Comparison of ENCODE assay signal across 1 cellular context in genomic region chr2:101766871-101767739, GRCh38.
TF ChIP-seq lines count a peak whose summit lies in the region.

No MANE protein-coding gene starts in this region.

TF ChIP-seq in HepG2, 621 proteins besides CTCF, POLR2A, EP300 and RAD21 (continued from another document and continues in another):
- TF ChIP-seq CSRNP1 (CRISPR knock-in tag; IDR thresholded peaks at IDR 0.05) (0 out of 2 replicates have a peak, but pooled peaks have one; percentile 41), ZSCAN31 (CRISPR knock-in tag; IDR thresholded peaks at IDR 0.05; ENCODE audit: low read depth) (0 out of 2 replicates have a peak, but pooled peaks have one; percentile 26), NONO (IDR thresholded peaks at IDR 0.05) (no peak), NONO (CRISPR knock-in tag; conservative IDR thresholded peaks at IDR 0.05) (no peak; the same call in 1 of the 2 replicates), SMAD3 (CRISPR knock-in tag; IDR thresholded peaks at IDR 0.05) (peak; percentile 70; the same call in 1 of the 2 replicates), DBP (CRISPR knock-in tag; IDR thresholded peaks at IDR 0.05; ENCODE audit: not compliant biosample characterization) (no peak), TSC22D2 (CRISPR knock-in tag; IDR thresholded peaks at IDR 0.05; ENCODE audit: borderline replicate concordance) (0 out of 2 replicates have a peak, but pooled peaks have one; percentile 57), ZNF431 (CRISPR knock-in tag; IDR thresholded peaks at IDR 0.05; ENCODE audit: borderline replicate concordance, low read depth) (no peak), CREB3 (CRISPR knock-in tag; IDR thresholded peaks at IDR 0.05) (0 out of 2 replicates have a peak, but pooled peaks have one; percentile 51), IKZF5 (CRISPR knock-in tag; IDR thresholded peaks at IDR 0.05) (peak; percentile 31; the same call in 1 of the 2 replicates), ZNF205 (CRISPR knock-in tag; IDR thresholded peaks at IDR 0.05) (no peak), ZNF530 (CRISPR knock-in tag; IDR thresholded peaks at IDR 0.05; ENCODE audit: low read depth) (no peak), NFE2L1 (CRISPR knock-in tag; IDR thresholded peaks at IDR 0.05; ENCODE audit: borderline replicate concordance) (no peak), NBN (conservative IDR thresholded peaks at IDR 0.05) (no peak), ZNF75D (CRISPR knock-in tag; IDR thresholded peaks at IDR 0.05; ENCODE audit: borderline replicate concordance) (no peak), CCAR2 (optimal IDR thresholded peaks at IDR 0.05; ENCODE audit: low read depth, low read length) (no peak), JDP2 (CRISPR knock-in tag; IDR thresholded peaks at IDR 0.05; ENCODE audit: borderline replicate concordance) (no peak), MIER3 (CRISPR knock-in tag; IDR thresholded peaks at IDR 0.05; ENCODE audit: borderline replicate concordance) (peak; percentile 59; the same call in 1 of the 2 replicates), NCOA5 (CRISPR knock-in tag; IDR thresholded peaks at IDR 0.05) (no peak), GATAD1 (CRISPR knock-in tag; IDR thresholded peaks at IDR 0.05) (no peak), TEF (CRISPR knock-in tag; IDR thresholded peaks at IDR 0.05) (no peak), BCL6 (CRISPR knock-in tag; IDR thresholded peaks at IDR 0.05) (peak; percentile 69), PRDM10 (CRISPR knock-in tag; IDR thresholded peaks at IDR 0.05; ENCODE audit: low read depth) (peak; percentile 50; the same call in 1 of the 2 replicates), NFATC3 (CRISPR knock-in tag; IDR thresholded peaks at IDR 0.05) (0 out of 2 replicates have a peak, but pooled peaks have one; percentile 31), MLXIP (CRISPR knock-in tag; IDR thresholded peaks at IDR 0.05; ENCODE audit: borderline replicate concordance) (no peak), MXI1 (IDR thresholded peaks at IDR 0.05; ENCODE audit: borderline replicate concordance, low read depth, low read length) (peak; percentile 44; the same call in 1 of the 3 replicates), ZNF263 (CRISPR knock-in tag; IDR thresholded peaks at IDR 0.05) (no peak), HNF1A (IDR thresholded peaks at IDR 0.05; ENCODE audit: low read depth) (peak; percentile 65; the same call in 1 of the 2 replicates), HNF1A (CRISPR knock-in tag; IDR thresholded peaks at IDR 0.05; ENCODE audit: borderline replicate concordance) (no peak), PBX3 (CRISPR knock-in tag; IDR thresholded peaks at IDR 0.05; ENCODE audit: borderline replicate concordance) (no peak), ZNF3 (CRISPR knock-in tag; IDR thresholded peaks at IDR 0.05) (no peak), MAFG (CRISPR knock-in tag; IDR thresholded peaks at IDR 0.05) (no peak), ZFY (CRISPR knock-in tag; IDR thresholded peaks at IDR 0.05) (peak; percentile 31; the same call in 1 of the 2 replicates), SAP130 (CRISPR knock-in tag; IDR thresholded peaks at IDR 0.05; ENCODE audit: low read depth) (peak; percentile 89), PHF5A (CRISPR knock-in tag; IDR thresholded peaks at IDR 0.05; ENCODE audit: low read depth, unreplicated experiment) (peak; percentile 49), FOXK1 (CRISPR knock-in tag; IDR thresholded peaks at IDR 0.05; ENCODE audit: borderline replicate concordance, low read depth) (peak; percentile 62; the same call in 1 of the 2 replicates), RARA (CRISPR knock-in tag; IDR thresholded peaks at IDR 0.05) (peak; percentile 87), ZNF770 (CRISPR knock-in tag; IDR thresholded peaks at IDR 0.05) (no peak), MXD1 (CRISPR knock-in tag; IDR thresholded peaks at IDR 0.05) (no peak)
